In genomic region chr13:101529419-101529818, GRCh38 we compare ENCODE assay signal across 13 cellular contexts.
DNase-seq lines count a peak whose midpoint lies in the region; ATAC-seq, FAIRE-seq and TF ChIP-seq lines count a peak whose summit lies in the region.
"Had no signal": no experiment of that assay in that cellular context is flagged by ENCODE, and none has a peak within 500 bp of the region (broad histone marks: within the 10 kb centered on the region; RNA-seq: fewer than 3 reads in every experiment).

No MANE protein-coding gene starts in this region.

- H3K27me3 ChIP-seq in foreskin keratinocyte, result no peaks in the 10 kb centered on the region
- no peaks in the 10 kb centered on the region for H3K27me3 ChIP-seq in uterus
- H3K27me3 ChIP-seq: body of pancreas, right lobe of liver had no signal

- intact Hi-C loops in mucosa of descending colon (cut with DNase I, micrococcal nuclease), result no loop called here
- intact Hi-C loops in uterus (cut with DNase I; ENCODE audit: low total_unique reads), result no loop called here

- no peak overlapping the region for H3K4me3 ChIP-seq in AG10803 (ENCODE audit: low read length)
- no peak overlapping the region for H3K4me3 ChIP-seq in mucosa of descending colon
- H3K4me3 ChIP-seq in uterus, result no peak overlapping the region
- H3K4me3 ChIP-seq: body of pancreas, right lobe of liver had no signal

- ATAC-seq in GM21529 (IDR thresholded peaks at IDR 0.05; ENCODE audit: unreplicated experiment), result peak; percentile 85
- peak; percentile 87 for ATAC-seq in foreskin keratinocyte
- ATAC-seq in mucosa of descending colon, result no peak
- ATAC-seq in esophagus mucosa, result no peak
- ATAC-seq: body of pancreas, right lobe of liver had no signal

- TF ChIP-seq POLR2A in uterus (IDR thresholded peaks at IDR 0.05), result no peak

- TF ChIP-seq CTCF in AG10803 (conservative IDR thresholded peaks at IDR 0.05; ENCODE audit: low read length), result no peak
- no peak for TF ChIP-seq CTCF in foreskin keratinocyte (conservative IDR thresholded peaks at IDR 0.05)
- no peak for TF ChIP-seq CTCF in mucosa of descending colon (IDR thresholded peaks at IDR 0.05)
- no peak for TF ChIP-seq CTCF in uterus (IDR thresholded peaks at IDR 0.05)

- DNase-seq in AG10803 (ENCODE audit: low read depth), result peak; percentile 87
- DNase-seq in RCC 7860 (ENCODE audit: low spot score), result peak; percentile 6
- peak in 1 of 2 donors; percentile 22 for DNase-seq in foreskin keratinocyte
- no peak for DNase-seq in NCI-H748 treated with DMSO at 0.1 percent for 48 hours (lab: John Stamatoyannopoulos, UW)
- no peak for DNase-seq in mucosa of descending colon
- DNase-seq in uterus, result no peak
- DNase-seq: kidney glomerular epithelial cell, NCI-H1105 treated with DMSO at 0.1 percent for 48 hours, right lobe of liver had no signal

- FAIRE-seq in RCC 7860 (lab: Jason Lieb, UNC), result no peak
- FAIRE-seq: G401.6 had no signal

- H3K36me3 ChIP-seq in mucosa of descending colon (ENCODE audit: low read depth) (no peaks in the 10 kb centered on the region), uterus (no peaks in the 10 kb centered on the region)
- H3K36me3 ChIP-seq: right lobe of liver had no signal

- H3K9me3 ChIP-seq in mucosa of descending colon (no peaks in the 10 kb centered on the region), uterus (no peaks in the 10 kb centered on the region)
- H3K9me3 ChIP-seq: body of pancreas, right lobe of liver had no signal

- H3K27ac ChIP-seq in foreskin keratinocyte, result no peak overlapping the region
- no peak overlapping the region for H3K27ac ChIP-seq in uterus
- H3K27ac ChIP-seq: body of pancreas, right lobe of liver had no signal

- H3K4me1 ChIP-seq in foreskin keratinocyte (no peaks in the 10 kb centered on the region), mucosa of descending colon (ENCODE audit: low read depth) (no peaks in the 10 kb centered on the region), uterus (no peaks in the 10 kb centered on the region)
- H3K4me1 ChIP-seq: body of pancreas, right lobe of liver had no signal

Comparison
In these comparisons a context has a peak if more than half of its experiments do, and no peak if none do; other contexts are left out.
1. DNase-seq: peak in AG10803 (single experiment) and RCC 7860 (single experiment); none in NCI-H748 treated with DMSO at 0.1 percent for 48 hours (single experiment), mucosa of descending colon (0 of 3) and uterus (0 of 2).
2. ATAC-seq: peak in GM21529 (single experiment) and foreskin keratinocyte (single experiment); none in mucosa of descending colon (single experiment) and esophagus mucosa (single experiment).